29 cellular contexts compared by ENCODE assay signal in genomic region chr12:114945351-114945750, GRCh38.
"Had no signal": no experiment of that assay in that cellular context is flagged by ENCODE, and none has a peak within 500 bp of the region (broad histone marks: within the 10 kb centered on the region; RNA-seq: fewer than 3 reads in every experiment).

No MANE protein-coding gene starts in this region.

- H3K36me3 ChIP-seq: adrenal gland, ascending aorta, esophagus muscularis mucosa, gastrocnemius medialis, heart left ventricle, WERI-Rb-1 had no signal

- H3K27ac ChIP-seq: adrenal gland, ascending aorta, body of pancreas, esophagus muscularis mucosa, foreskin keratinocyte, gastrocnemius medialis, heart left ventricle, WERI-Rb-1 had no signal

- H3K4me3 ChIP-seq: adrenal gland, ascending aorta, body of pancreas, esophagus muscularis mucosa, gastrocnemius medialis, heart left ventricle had no signal

- H3K9me3 ChIP-seq: adrenal gland, ascending aorta, body of pancreas, gastrocnemius medialis had no signal

- H3K27me3 ChIP-seq: adrenal gland, ascending aorta, body of pancreas, esophagus muscularis mucosa, foreskin keratinocyte, gastrocnemius medialis, heart left ventricle had no signal

- DNase-seq: activated B cell treated with CpG ODN at 0.5 μM for 24 hours; activated CD4-positive, alpha-beta T cell treated with anti-CD3 and anti-CD28 coated beads for 48 hours; activated CD4-positive, alpha-beta T cell treated with anti-CD3 and anti-CD28 coated beads, Interleukin-2, amount 50 U/mL, for 1 hour; activated CD4-positive, alpha-beta T cell treated with anti-CD3 and anti-CD28 coated beads, Interleukin-2, amount 50 U/mL, for 48 hours; activated CD8-positive, alpha-beta memory T cell treated with anti-CD3 and anti-CD28 coated beads for 24 hours; activated CD8-positive, alpha-beta T cell treated with anti-CD3 and anti-CD28 coated beads for 36 hours; activated effector memory CD4-positive, alpha-beta T cell treated with anti-CD3 and anti-CD28 coated beads, Interleukin-2, amount 50 U/mL, for 16 hours; activated naive CD4-positive, alpha-beta T cell treated with anti-CD3 and anti-CD28 coated beads for 36 hours; activated naive CD8-positive, alpha-beta T cell treated with anti-CD3 and anti-CD28 coated beads for 36 hours; activated naive CD8-positive, alpha-beta T cell treated with anti-CD3 and anti-CD28 coated beads, Interleukin-2, amount 50 U/mL, for 24 hours; activated T-cell treated with anti-CD3 and anti-CD28 coated beads, Interleukin-2, amount 50 U/mL, for 48 hours; adrenal gland; body of pancreas; caudate nucleus; cortex of kidney; dermis blood vessel endothelial cell; effector CD4-positive, alpha-beta T cell; effector memory CD8-positive, alpha-beta T cell; erythroblast; foreskin keratinocyte; gastrocnemius medialis; heart left ventricle; SW 1271; T-cell; T1000; WERI-Rb-1 had no signal

- H3K4me1 ChIP-seq: adrenal gland, ascending aorta, body of pancreas, esophagus muscularis mucosa, foreskin keratinocyte, gastrocnemius medialis, heart left ventricle had no signal

- ATAC-seq: activated CD4-positive, CD25-positive, alpha-beta regulatory T cell treated with anti-CD3 and anti-CD28 coated beads, Interleukin-2, amount 50 U/mL, for 24 hours; activated CD8-positive, alpha-beta T cell treated with anti-CD3 and anti-CD28 coated beads for 36 hours; activated naive CD8-positive, alpha-beta T cell treated with anti-CD3 and anti-CD28 coated beads, Interleukin-2, amount 50 U/mL, for 24 hours; body of pancreas; effector memory CD8-positive, alpha-beta T cell; foreskin keratinocyte; gastrocnemius medialis; heart left ventricle; T-cell had no signal
